8 cellular contexts compared by ENCODE assay signal in genomic region chrX:79138658-79139241, GRCh38. TPM values are rescaled to one million over a fixed set of nuclear protein-coding genes. Genes with fewer than 3 reads are reported as not detected.
A peak's percentile ranks its signal among the peaks of the same experiment; 100 is the strongest.
DNase-seq lines count a peak whose midpoint lies in the region; ATAC-seq and TF ChIP-seq lines count a peak whose summit lies in the region.

No MANE protein-coding gene starts in this region.

- no peak overlapping the region for H3K9ac ChIP-seq in endodermal cell (ENCODE audit: extremely low read depth, low read length, poor library complexity, severe bottlenecking)

- TF ChIP-seq CTCF in Peyer's patch (IDR thresholded peaks at IDR 0.05) (no peak), upper lobe of right lung (IDR thresholded peaks at IDR 0.05) (no peak), endodermal cell (conservative IDR thresholded peaks at IDR 0.05) (no peak), ascending aorta (IDR thresholded peaks at IDR 0.05) (no peak), dorsolateral prefrontal cortex (IDR thresholded peaks at IDR 0.05 in 54 of 56, conservative IDR thresholded peaks at IDR 0.05 in 2 of 56; ENCODE audit: low read depth in 1 of 56, partially characterized antibody in 56 of 56) (no peak)

- no peaks in the 10 kb centered on the region for H3K27me3 ChIP-seq in Peyer's patch
- H3K27me3 ChIP-seq in upper lobe of right lung = no peaks in the 10 kb centered on the region
- no peaks in the 10 kb centered on the region for H3K27me3 ChIP-seq in endodermal cell (ENCODE audit: control insufficient read depth, insufficient read depth, low read length, poor library complexity, severe bottlenecking)
- H3K27me3 ChIP-seq in ascending aorta = no peaks in the 10 kb centered on the region
- peaks cover 0 to 58% (median 16%) of the 10 kb centered on the region in 45 donors for H3K27me3 ChIP-seq in dorsolateral prefrontal cortex

- H3K9me3 Mint-ChIP-seq in activated T-cell treated with anti-CD3 and anti-CD28 coated beads, Interleukin-2, amount 50 U/mL, for 72 hours = no peaks in the 10 kb centered on the region
- H3K9me3 Mint-ChIP-seq in endodermal cell = peaks cover 19% of the 10 kb centered on the region

- H3K27ac ChIP-seq in Peyer's patch (peak overlapping the region in 2 of 4 donors; percentile 43 to 59), upper lobe of right lung (no peak overlapping the region), endodermal cell (ENCODE audit: low read depth, low read length) (no peak overlapping the region), ascending aorta (no peak overlapping the region), dorsolateral prefrontal cortex (no peak overlapping the region)

- WGBS in endodermal cell (ENCODE audit: insufficient coverage in 1 of 2, insufficient read length in 1 of 2), 2 experiments = 90% methylated on average over 3 of the region's 3 CpGs; no CpG with 5 or more reads in 1 of the 2 experiments

- H3K27ac Mint-ChIP-seq in activated T-cell treated with anti-CD3 and anti-CD28 coated beads, Interleukin-2, amount 50 U/mL, for 72 hours = peak overlapping the region; percentile 69
- H3K27ac Mint-ChIP-seq in endodermal cell = no peak overlapping the region

- H3K36me3 ChIP-seq in Peyer's patch = no peaks in the 10 kb centered on the region
- no peaks in the 10 kb centered on the region for H3K36me3 ChIP-seq in upper lobe of right lung
- H3K36me3 ChIP-seq in endodermal cell (ENCODE audit: control insufficient read depth, insufficient read depth, low read length) = no peaks in the 10 kb centered on the region
- no peaks in the 10 kb centered on the region for H3K36me3 ChIP-seq in ascending aorta

- intact Hi-C loops in upper lobe of right lung (cut with DNase I) = no loop called here
- intact Hi-C loops in ascending aorta (cut with DNase I) = no loop called here
- intact Hi-C loops in dorsolateral prefrontal cortex (cut with DNase I) = no loop called here

- TF ChIP-seq POLR2A in Peyer's patch (IDR thresholded peaks at IDR 0.05) = no peak

- H3K4me1 ChIP-seq in Peyer's patch (no peaks in the 10 kb centered on the region), upper lobe of right lung (no peaks in the 10 kb centered on the region), endodermal cell (ENCODE audit: control insufficient read depth, insufficient read depth, low read length) (no peaks in the 10 kb centered on the region), ascending aorta (no peaks in the 10 kb centered on the region)

- H3K4me3 ChIP-seq in Peyer's patch (no peak overlapping the region), upper lobe of right lung (no peak overlapping the region), endodermal cell (ENCODE audit: low read length) (no peak overlapping the region), ascending aorta (no peak overlapping the region), dorsolateral prefrontal cortex (no peak overlapping the region)

- no peaks in the 10 kb centered on the region for H3K36me3 Mint-ChIP-seq in activated T-cell treated with anti-CD3 and anti-CD28 coated beads, Interleukin-2, amount 50 U/mL, for 72 hours (ENCODE audit: insufficient read depth in 2 of 2)
- no peaks in the 10 kb centered on the region for H3K36me3 Mint-ChIP-seq in endodermal cell (ENCODE audit: low read depth)

- peaks cover 6% of the 10 kb centered on the region for H3K27me3 Mint-ChIP-seq in activated T-cell treated with anti-CD3 and anti-CD28 coated beads, Interleukin-2, amount 50 U/mL, for 72 hours (ENCODE audit: low read depth)
- no peaks in the 10 kb centered on the region for H3K27me3 Mint-ChIP-seq in endodermal cell (ENCODE audit: insufficient read depth)

- no peak for DNase-seq in activated T-cell treated with anti-CD3 and anti-CD28 coated beads, Interleukin-2, amount 50 U/mL, for 72 hours
- DNase-seq in activated T-cell treated with anti-CD3 and anti-CD28 coated beads, Interleukin-2, amount 50 U/mL, for 1 hour = no peak
- DNase-seq in Peyer's patch = peak in 2 of 3 donors; percentile 71 to 72
- no peak for DNase-seq in upper lobe of right lung
- DNase-seq in endodermal cell = no peak
- no peak for DNase-seq in ascending aorta (ENCODE audit: low spot score in 2 of 2)
- no peak for DNase-seq in dorsolateral prefrontal cortex

- H3K9me3 ChIP-seq in Peyer's patch (no peaks in the 10 kb centered on the region), upper lobe of right lung (no peaks in the 10 kb centered on the region), endodermal cell (ENCODE audit: control insufficient read depth, low read length) (no peaks in the 10 kb centered on the region), ascending aorta (no peaks in the 10 kb centered on the region)

- peak overlapping the region; percentile 6 to 85 for H3K4me3 Mint-ChIP-seq in activated T-cell treated with anti-CD3 and anti-CD28 coated beads, Interleukin-2, amount 50 U/mL, for 72 hours
- no peak overlapping the region for H3K4me3 Mint-ChIP-seq in endodermal cell

- peak; percentile 44 to 51 for ATAC-seq in activated T-cell treated with anti-CD3 and anti-CD28 coated beads, Interleukin-2, amount 50 U/mL, for 72 hours (replicated peaks in 1 of 2)
- ATAC-seq in HG03025 (IDR thresholded peaks at IDR 0.05; ENCODE audit: low FRiP score, unreplicated experiment) (peak; percentile 95), upper lobe of right lung (peak; percentile 21)

- H3K4me1 Mint-ChIP-seq in activated T-cell treated with anti-CD3 and anti-CD28 coated beads, Interleukin-2, amount 50 U/mL, for 72 hours (ENCODE audit: low read depth) = peaks cover 16% of the 10 kb centered on the region
- no peaks in the 10 kb centered on the region for H3K4me1 Mint-ChIP-seq in endodermal cell

RNA-seq across cellular contexts. Expression of gene GPR174, which starts 5.7 kb away (rescaled TPM):
- total RNA-seq in activated T-cell treated with anti-CD3 and anti-CD28 coated beads, Interleukin-2, amount 50 U/mL, for 72 hours = 10 to 100 TPM; 19.1 to 20.0 TPM
- total RNA-seq in Peyer's patch = 10 to 100 TPM in 1 of 4 donors, 1 to 10 TPM in 3; 4.9 to 23.1 (median 6.6) TPM
- 1.5 TPM for total RNA-seq in upper lobe of right lung
- total RNA-seq in endodermal cell = not detected
- polyA plus RNA-seq in endodermal cell (2013, experiment 1 of 2) = not detected
- polyA plus RNA-seq in endodermal cell (2013, experiment 2 of 2) = not detected
- total RNA-seq in ascending aorta = not detected
- under 1 TPM in 23 of 120 experiments, not detected in 97; 0.06 to 0.71 (median 0.13) TPM for total RNA-seq in dorsolateral prefrontal cortex

Comparison
In these comparisons a context has a peak if more than half of its experiments do, and no peak if none do; other contexts are left out.
1. ATAC-seq: peak in every context shown above with its lines; median percentile 95 in HG03025; 48 in activated T-cell treated with anti-CD3 and anti-CD28 coated beads, Interleukin-2, amount 50 U/mL, for 72 hours; 21 in upper lobe of right lung.
2. DNase-seq: peak in Peyer's patch (2 of 3); none in activated T-cell treated with anti-CD3 and anti-CD28 coated beads, Interleukin-2, amount 50 U/mL, for 72 hours (0 of 2), activated T-cell treated with anti-CD3 and anti-CD28 coated beads, Interleukin-2, amount 50 U/mL, for 1 hour (single experiment), upper lobe of right lung (single experiment), endodermal cell (single experiment), ascending aorta (0 of 2) and dorsolateral prefrontal cortex (0 of 10).